ENCODE assay signal across 30 cellular contexts in genomic region chr6:87251225-87251624, GRCh38.
A peak's percentile ranks its signal among the peaks of the same experiment; 100 is the strongest.
DNase-seq lines count a peak whose midpoint lies in the region; ATAC-seq, FAIRE-seq and TF ChIP-seq lines count a peak whose summit lies in the region.
"Had no signal": no experiment of that assay in that cellular context is flagged by ENCODE, and none has a peak within 500 bp of the region (broad histone marks: within the 10 kb centered on the region; RNA-seq: fewer than 3 reads in every experiment).

No MANE protein-coding gene starts in this region.

- peak; percentile 68 for FAIRE-seq in GM19239 (lab: Jason Lieb, UNC)
- FAIRE-seq: A549, HTR-8/SVneo, small intestine had no signal

- peaks cover 86% of the 10 kb centered on the region for H3K36me3 Mint-ChIP-seq in activated CD4-positive, alpha-beta T cell treated with anti-CD3 and anti-CD28 coated beads, Interleukin-2, amount 10 ng/mL, durations not matched to agents 24 days and 14 days (ENCODE audit: low read depth)
- H3K36me3 Mint-ChIP-seq in activated CD8-positive, alpha-beta T cell treated with anti-CD3 and anti-CD28 coated beads, Interleukin-2, amount 10 ng/mL, durations not matched to agents 7 days and 5 days (ENCODE audit: low read depth): peaks cover 73% of the 10 kb centered on the region

- DNase-seq in activated CD4-positive, alpha-beta T cell treated with anti-CD3 and anti-CD28 coated beads, Interleukin-2, amount 10 ng/mL, durations not matched to agents 24 days and 14 days: no peak
- DNase-seq in activated CD4-positive, alpha-beta T cell treated with anti-CD3 and anti-CD28 coated beads for 1 hour: no peak
- no peak for DNase-seq in GM19239 (ENCODE audit: insufficient read length, low spot score)
- no peak for DNase-seq in activated CD8-positive, alpha-beta T cell treated with anti-CD3 and anti-CD28 coated beads, Interleukin-2, amount 10 ng/mL, durations not matched to agents 7 days and 5 days
- no peak for DNase-seq in NCI-H524 treated with DMSO at 0.1 percent for 48 hours (lab: John Stamatoyannopoulos, UW)
- DNase-seq: activated CD8-positive, alpha-beta memory T cell treated with anti-CD3 and anti-CD28 coated beads for 24 hours; activated effector memory CD4-positive, alpha-beta T cell treated with Interleukin-2 at 50 U/mL for 16 hours; Calu3; central memory CD4-positive, alpha-beta T cell; dorsolateral prefrontal cortex; EL; foreskin fibroblast; H7; left ventricle myocardium superior; mucosa of descending colon; NCI-H187 treated with DMSO at 0.1 percent for 48 hours; NCI-H2227 treated with DMSO at 0.1 percent for 48 hours; NCI-H82; PC-3; SIG-M5; small intestine; T-helper 1 cell had no signal

- no peak for ATAC-seq in activated CD8-positive, alpha-beta T cell treated with anti-CD3 and anti-CD28 coated beads, Interleukin-2, amount 10 ng/mL, durations not matched to agents 7 days and 5 days
- ATAC-seq in HG03457 (IDR thresholded peaks at IDR 0.05; ENCODE audit: unreplicated experiment) (no peak), HG02885 (IDR thresholded peaks at IDR 0.05; ENCODE audit: poor library complexity, unreplicated experiment) (no peak)
- ATAC-seq: A549, left ventricle myocardium superior, mucosa of descending colon, PC-3 had no signal

- peaks cover 13% of the 10 kb centered on the region for H3K4me1 Mint-ChIP-seq in activated CD4-positive, alpha-beta T cell treated with anti-CD3 and anti-CD28 coated beads, Interleukin-2, amount 10 ng/mL, durations not matched to agents 24 days and 14 days
- peaks cover 5% of the 10 kb centered on the region for H3K4me1 Mint-ChIP-seq in activated CD8-positive, alpha-beta T cell treated with anti-CD3 and anti-CD28 coated beads, Interleukin-2, amount 10 ng/mL, durations not matched to agents 7 days and 5 days (ENCODE audit: low read depth)

- H3K36me3 ChIP-seq in neutrophil: peaks cover 49% of the 10 kb centered on the region

- no peak overlapping the region for H3K4me3 ChIP-seq in neutrophil (ENCODE audit: low read depth in 1 of 2, low read length in 1 of 2)
- H3K4me3 ChIP-seq: A549, ascending aorta, dorsolateral prefrontal cortex, hepatocyte, mucosa of descending colon had no signal

- H3K4me3 Mint-ChIP-seq in activated CD4-positive, alpha-beta T cell treated with anti-CD3 and anti-CD28 coated beads, Interleukin-2, amount 10 ng/mL, durations not matched to agents 24 days and 14 days: no peak overlapping the region
- H3K4me3 Mint-ChIP-seq in activated CD8-positive, alpha-beta T cell treated with anti-CD3 and anti-CD28 coated beads, Interleukin-2, amount 10 ng/mL, durations not matched to agents 7 days and 5 days: no peak overlapping the region

- POLR2A ChIA-PET in activated CD8-positive, alpha-beta T cell treated with anti-CD3 and anti-CD28 coated beads, Interleukin-2, amount 10 ng/mL, durations not matched to agents 7 days and 5 days (lab: Charles Lee): no interaction called here

- H3K9me3 ChIP-seq in neutrophil: no peaks in the 10 kb centered on the region
- H3K9me3 ChIP-seq: A549, mucosa of descending colon had no signal

- intact Hi-C loops in activated CD4-positive, alpha-beta T cell treated with anti-CD3 and anti-CD28 coated beads, Interleukin-2, amount 10 ng/mL, durations not matched to agents 24 days and 14 days (cut with micrococcal nuclease): no loop called here

- H3K27ac ChIP-seq in neutrophil: peak overlapping the region; percentile 41
- H3K27ac ChIP-seq: A549, ascending aorta, dorsolateral prefrontal cortex, epithelial cell of prostate, hepatocyte had no signal

- peak overlapping the region; percentile 64 for H3K27ac Mint-ChIP-seq in activated CD4-positive, alpha-beta T cell treated with anti-CD3 and anti-CD28 coated beads, Interleukin-2, amount 10 ng/mL, durations not matched to agents 24 days and 14 days
- peak overlapping the region; percentile 27 for H3K27ac Mint-ChIP-seq in activated CD8-positive, alpha-beta T cell treated with anti-CD3 and anti-CD28 coated beads, Interleukin-2, amount 10 ng/mL, durations not matched to agents 7 days and 5 days

- peaks cover 13% of the 10 kb centered on the region for H3K9me3 Mint-ChIP-seq in activated CD4-positive, alpha-beta T cell treated with anti-CD3 and anti-CD28 coated beads, Interleukin-2, amount 10 ng/mL, durations not matched to agents 24 days and 14 days
- no peaks in the 10 kb centered on the region for H3K9me3 Mint-ChIP-seq in activated CD8-positive, alpha-beta T cell treated with anti-CD3 and anti-CD28 coated beads, Interleukin-2, amount 10 ng/mL, durations not matched to agents 7 days and 5 days (ENCODE audit: insufficient read depth)

- H3K27me3 Mint-ChIP-seq in activated CD4-positive, alpha-beta T cell treated with anti-CD3 and anti-CD28 coated beads, Interleukin-2, amount 10 ng/mL, durations not matched to agents 24 days and 14 days: no peaks in the 10 kb centered on the region
- no peaks in the 10 kb centered on the region for H3K27me3 Mint-ChIP-seq in activated CD8-positive, alpha-beta T cell treated with anti-CD3 and anti-CD28 coated beads, Interleukin-2, amount 10 ng/mL, durations not matched to agents 7 days and 5 days (ENCODE audit: low read depth)

- TF ChIP-seq CTCF in neutrophil (IDR thresholded peaks at IDR 0.05): no peak

- no peaks in the 10 kb centered on the region for H3K4me1 ChIP-seq in neutrophil (ENCODE audit: control insufficient read depth in 1 of 2, insufficient read depth in 1 of 2, low read depth in 1 of 2, low read length in 1 of 2)
- H3K4me1 ChIP-seq: A549, ascending aorta had no signal

- CTCF ChIA-PET in activated CD8-positive, alpha-beta T cell treated with anti-CD3 and anti-CD28 coated beads, Interleukin-2, amount 10 ng/mL, durations not matched to agents 7 days and 5 days (lab: Charles Lee): no interaction called here

- no peaks in the 10 kb centered on the region for H3K27me3 ChIP-seq in neutrophil
- H3K27me3 ChIP-seq: ascending aorta, dorsolateral prefrontal cortex, hepatocyte had no signal
